ENCODE assay signal across 1 cellular context in genomic region chr1:21814241-21814918, GRCh38.
TF ChIP-seq lines count a peak whose summit lies in the region.

No MANE protein-coding gene starts in this region.

TF ChIP-seq in GM12878, 131 proteins besides CTCF, POLR2A, EP300 and RAD21:
- no peak for TF ChIP-seq RAD51 (IDR thresholded peaks at IDR 0.05)
- TF ChIP-seq SMARCA5 (IDR thresholded peaks at IDR 0.05) = 0 out of 2 replicates have a peak, but pooled peaks have one; percentile 28
- TF ChIP-seq BHLHE40 (IDR thresholded peaks at IDR 0.05; ENCODE audit: borderline replicate concordance in 1 of 2, low read depth in 2 of 2, low read length in 1 of 2) = peak in 1 of 2 experiments; percentile 28; a peak in 1 of 4 replicates
- TF ChIP-seq ETV6 (conservative IDR thresholded peaks at IDR 0.05 in 1 of 2, IDR thresholded peaks at IDR 0.05 in 1 of 2; ENCODE audit: borderline replicate concordance in 1 of 2, low read depth in 1 of 2) = no peak
- TF ChIP-seq DPF2 (IDR thresholded peaks at IDR 0.05) = 0 out of 2 replicates have a peak, but pooled peaks have one; percentile 23
- TF ChIP-seq NR2F1 (conservative IDR thresholded peaks at IDR 0.05) = peak; percentile 63; the same call in 1 of the 2 replicates
